In the genomic region with DNA sequence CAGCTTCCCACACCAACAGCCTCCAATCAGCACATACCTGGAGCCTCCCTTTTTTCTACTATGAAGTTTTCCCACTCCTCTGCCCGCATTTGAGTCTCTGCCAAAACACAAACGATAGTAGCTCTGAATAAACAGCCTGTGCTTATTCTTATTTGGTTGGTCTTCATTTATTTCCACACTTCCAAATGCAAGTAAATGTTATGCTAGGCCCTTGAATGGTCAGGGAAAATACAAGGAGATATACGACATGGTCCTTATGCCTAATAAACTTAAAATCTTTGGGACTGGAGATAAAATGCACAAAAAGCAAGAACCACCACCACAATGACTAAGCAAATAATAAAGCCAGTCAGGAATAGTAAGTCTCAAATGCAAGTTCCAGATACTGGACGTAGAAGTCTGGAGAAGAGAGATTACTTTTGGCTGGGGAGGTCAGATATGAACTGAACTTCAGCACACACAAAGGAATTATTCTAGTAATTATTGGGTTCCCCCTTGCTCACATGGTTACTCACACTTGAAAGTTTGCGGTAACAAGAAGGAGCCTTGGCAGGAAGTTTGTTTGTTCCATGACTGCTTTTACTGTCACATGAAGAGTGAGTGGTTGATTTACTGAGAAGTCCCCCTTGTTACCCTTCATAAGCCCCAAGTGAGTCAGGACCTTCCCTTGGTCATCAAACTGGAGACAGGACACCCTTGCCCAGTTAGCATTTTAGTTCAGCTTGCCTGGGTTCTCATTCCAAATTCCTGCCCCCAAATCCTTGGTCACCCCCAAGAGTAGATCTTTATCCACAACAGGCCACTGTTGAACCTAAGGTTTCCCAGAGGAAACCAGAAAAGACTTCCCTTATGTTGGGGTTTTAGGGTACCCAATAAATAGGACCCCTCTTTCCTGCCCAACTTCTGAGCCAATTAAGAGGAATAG, we compare ENCODE assay signal across 1 cellular context.
TF ChIP-seq lines count a peak whose summit lies in the region.

No MANE protein-coding gene starts in this region.

TF ChIP-seq in K562, 482 proteins besides CTCF, POLR2A, EP300 and RAD21 (continued from another document and continues in another):
- TF ChIP-seq, protein P1, sequence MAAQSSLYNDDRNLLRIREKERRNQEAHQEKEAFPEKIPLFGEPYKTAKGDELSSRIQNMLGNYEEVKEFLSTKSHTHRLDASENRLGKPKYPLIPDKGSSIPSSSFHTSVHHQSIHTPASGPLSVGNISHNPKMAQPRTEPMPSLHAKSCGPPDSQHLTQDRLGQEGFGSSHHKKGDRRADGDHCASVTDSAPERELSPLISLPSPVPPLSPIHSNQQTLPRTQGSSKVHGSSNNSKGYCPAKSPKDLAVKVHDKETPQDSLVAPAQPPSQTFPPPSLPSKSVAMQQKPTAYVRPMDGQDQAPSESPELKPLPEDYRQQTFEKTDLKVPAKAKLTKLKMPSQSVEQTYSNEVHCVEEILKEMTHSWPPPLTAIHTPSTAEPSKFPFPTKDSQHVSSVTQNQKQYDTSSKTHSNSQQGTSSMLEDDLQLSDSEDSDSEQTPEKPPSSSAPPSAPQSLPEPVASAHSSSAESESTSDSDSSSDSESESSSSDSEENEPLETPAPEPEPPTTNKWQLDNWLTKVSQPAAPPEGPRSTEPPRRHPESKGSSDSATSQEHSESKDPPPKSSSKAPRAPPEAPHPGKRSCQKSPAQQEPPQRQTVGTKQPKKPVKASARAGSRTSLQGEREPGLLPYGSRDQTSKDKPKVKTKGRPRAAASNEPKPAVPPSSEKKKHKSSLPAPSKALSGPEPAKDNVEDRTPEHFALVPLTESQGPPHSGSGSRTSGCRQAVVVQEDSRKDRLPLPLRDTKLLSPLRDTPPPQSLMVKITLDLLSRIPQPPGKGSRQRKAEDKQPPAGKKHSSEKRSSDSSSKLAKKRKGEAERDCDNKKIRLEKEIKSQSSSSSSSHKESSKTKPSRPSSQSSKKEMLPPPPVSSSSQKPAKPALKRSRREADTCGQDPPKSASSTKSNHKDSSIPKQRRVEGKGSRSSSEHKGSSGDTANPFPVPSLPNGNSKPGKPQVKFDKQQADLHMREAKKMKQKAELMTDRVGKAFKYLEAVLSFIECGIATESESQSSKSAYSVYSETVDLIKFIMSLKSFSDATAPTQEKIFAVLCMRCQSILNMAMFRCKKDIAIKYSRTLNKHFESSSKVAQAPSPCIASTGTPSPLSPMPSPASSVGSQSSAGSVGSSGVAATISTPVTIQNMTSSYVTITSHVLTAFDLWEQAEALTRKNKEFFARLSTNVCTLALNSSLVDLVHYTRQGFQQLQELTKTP (IDR thresholded peaks at IDR 0.05; ENCODE audit: low read depth in 1 of 2, partially characterized antibody in 2 of 2), result peak; percentile 62 to 97
- TF ChIP-seq TEAD2 (tag; IDR thresholded peaks at IDR 0.05) (0 out of 2 replicates have a peak, but pooled peaks have one; percentile 5), JUN (IDR thresholded peaks at IDR 0.05; ENCODE audit: borderline replicate concordance, low read depth, low read length) (peak; percentile 86), JUN (CRISPR knock-in tag; IDR thresholded peaks at IDR 0.05; ENCODE audit: borderline replicate concordance) (no peak), NR1H2 (CRISPR knock-in tag; IDR thresholded peaks at IDR 0.05) (0 out of 2 replicates have a peak, but pooled peaks have one; percentile 57), EGR1 (conservative IDR thresholded peaks at IDR 0.05) (peak; percentile 56), SMARCA5 (IDR thresholded peaks at IDR 0.05) (peak; percentile 67), CBX3 (IDR thresholded peaks at IDR 0.05; ENCODE audit: borderline replicate concordance in 1 of 2, low read length in 2 of 2) (peak in 1 of 2 experiments; percentile 84; a peak in 2 of 3 replicates), SMARCB1 (IDR thresholded peaks at IDR 0.05; ENCODE audit: insufficient read length, low read depth) (peak; percentile 53), GATAD2B (IDR thresholded peaks at IDR 0.05; ENCODE audit: borderline replicate concordance) (peak; percentile 95), SMAD3 (CRISPR knock-in tag; conservative IDR thresholded peaks at IDR 0.05) (peak; percentile 86), ZNF24 (IDR thresholded peaks at IDR 0.05) (peak; percentile 49), KLF6 (CRISPR knock-in tag; IDR thresholded peaks at IDR 0.05; ENCODE audit: borderline replicate concordance) (no peak; the same call in 1 of the 2 replicates), YBX1 (IDR thresholded peaks at IDR 0.05) (no peak), ZNF23 (CRISPR knock-in tag; IDR thresholded peaks at IDR 0.05) (no peak; the same call in 1 of the 2 replicates), ARID1B (IDR thresholded peaks at IDR 0.05) (peak; percentile 100), BHLHE40 (IDR thresholded peaks at IDR 0.05; ENCODE audit: low read length) (peak; percentile 77), ZFP30 (CRISPR knock-in tag; IDR thresholded peaks at IDR 0.05; ENCODE audit: borderline replicate concordance) (no peak), ZNF140 (CRISPR knock-in tag; IDR thresholded peaks at IDR 0.05) (no peak), FOXK2 (conservative IDR thresholded peaks at IDR 0.05 in 1 of 2, IDR thresholded peaks at IDR 0.05 in 1 of 2; ENCODE audit: low read depth in 2 of 2) (peak; percentile 69 to 77; a peak in 3 of 4 replicates), NELFE (IDR thresholded peaks at IDR 0.05; ENCODE audit: insufficient read depth, insufficient read length) (no peak), NR4A1 (CRISPR knock-in tag; IDR thresholded peaks at IDR 0.05) (no peak), NR4A1 (tag; IDR thresholded peaks at IDR 0.05) (peak; percentile 69; the same call in 1 of the 2 replicates), SMC3 (conservative IDR thresholded peaks at IDR 0.05; ENCODE audit: insufficient read depth, low read depth, low read length) (no peak), SMARCE1 (IDR thresholded peaks at IDR 0.05) (peak; percentile 99), SIRT6 (IDR thresholded peaks at IDR 0.05; ENCODE audit: low read depth, low read length) (no peak), CBX5 (IDR thresholded peaks at IDR 0.05; ENCODE audit: borderline replicate concordance, low read depth) (peak; percentile 69; the same call in 1 of the 2 replicates), NCOA4 (IDR thresholded peaks at IDR 0.05; ENCODE audit: partially characterized antibody) (peak; percentile 75), PHF21A (IDR thresholded peaks at IDR 0.05; ENCODE audit: borderline replicate concordance, low read depth) (no peak), SMAD1 (IDR thresholded peaks at IDR 0.05; ENCODE audit: low read depth, low read length, partially characterized antibody) (peak; percentile 89), NUFIP1 (IDR thresholded peaks at IDR 0.05; ENCODE audit: partially characterized antibody) (no peak), ZNF583 (CRISPR knock-in tag; IDR thresholded peaks at IDR 0.05) (0 out of 2 replicates have a peak, but pooled peaks have one; percentile 74), ZNF3 (CRISPR knock-in tag; IDR thresholded peaks at IDR 0.05) (no peak), TGIF2 (CRISPR knock-in tag; IDR thresholded peaks at IDR 0.05) (no peak), ZNF644 (tag; IDR thresholded peaks at IDR 0.05; ENCODE audit: low read depth) (peak; percentile 96), ZNF696 (CRISPR knock-in tag; conservative IDR thresholded peaks at IDR 0.05) (no peak), ZNF311 (CRISPR knock-in tag; IDR thresholded peaks at IDR 0.05) (peak; percentile 72), CCNT2 (IDR thresholded peaks at IDR 0.05; ENCODE audit: borderline replicate concordance, extremely low read depth, insufficient read length, low read depth, low read length) (peak; percentile 99), KAT8 (IDR thresholded peaks at IDR 0.05; ENCODE audit: low read depth) (no peak), SMAD4 (CRISPR knock-in tag; conservative IDR thresholded peaks at IDR 0.05) (peak; percentile 97), ETV5 (CRISPR knock-in tag; IDR thresholded peaks at IDR 0.05; ENCODE audit: low read depth) (peak; percentile 73), SRSF7 (optimal IDR thresholded peaks at IDR 0.05; ENCODE audit: low read depth, low read length) (no peak), ZNF324 (CRISPR knock-in tag; IDR thresholded peaks at IDR 0.05) (0 out of 2 replicates have a peak, but pooled peaks have one; percentile 8), FOXA1 (IDR thresholded peaks at IDR 0.05; ENCODE audit: borderline replicate concordance) (no peak), C11orf30 (IDR thresholded peaks at IDR 0.05; ENCODE audit: low read depth) (peak; percentile 99)
- TF ChIP-seq, protein P2, sequence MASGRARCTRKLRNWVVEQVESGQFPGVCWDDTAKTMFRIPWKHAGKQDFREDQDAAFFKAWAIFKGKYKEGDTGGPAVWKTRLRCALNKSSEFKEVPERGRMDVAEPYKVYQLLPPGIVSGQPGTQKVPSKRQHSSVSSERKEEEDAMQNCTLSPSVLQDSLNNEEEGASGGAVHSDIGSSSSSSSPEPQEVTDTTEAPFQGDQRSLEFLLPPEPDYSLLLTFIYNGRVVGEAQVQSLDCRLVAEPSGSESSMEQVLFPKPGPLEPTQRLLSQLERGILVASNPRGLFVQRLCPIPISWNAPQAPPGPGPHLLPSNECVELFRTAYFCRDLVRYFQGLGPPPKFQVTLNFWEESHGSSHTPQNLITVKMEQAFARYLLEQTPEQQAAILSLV (tag; IDR thresholded peaks at IDR 0.05), result no peak
- TF ChIP-seq, protein P3, sequence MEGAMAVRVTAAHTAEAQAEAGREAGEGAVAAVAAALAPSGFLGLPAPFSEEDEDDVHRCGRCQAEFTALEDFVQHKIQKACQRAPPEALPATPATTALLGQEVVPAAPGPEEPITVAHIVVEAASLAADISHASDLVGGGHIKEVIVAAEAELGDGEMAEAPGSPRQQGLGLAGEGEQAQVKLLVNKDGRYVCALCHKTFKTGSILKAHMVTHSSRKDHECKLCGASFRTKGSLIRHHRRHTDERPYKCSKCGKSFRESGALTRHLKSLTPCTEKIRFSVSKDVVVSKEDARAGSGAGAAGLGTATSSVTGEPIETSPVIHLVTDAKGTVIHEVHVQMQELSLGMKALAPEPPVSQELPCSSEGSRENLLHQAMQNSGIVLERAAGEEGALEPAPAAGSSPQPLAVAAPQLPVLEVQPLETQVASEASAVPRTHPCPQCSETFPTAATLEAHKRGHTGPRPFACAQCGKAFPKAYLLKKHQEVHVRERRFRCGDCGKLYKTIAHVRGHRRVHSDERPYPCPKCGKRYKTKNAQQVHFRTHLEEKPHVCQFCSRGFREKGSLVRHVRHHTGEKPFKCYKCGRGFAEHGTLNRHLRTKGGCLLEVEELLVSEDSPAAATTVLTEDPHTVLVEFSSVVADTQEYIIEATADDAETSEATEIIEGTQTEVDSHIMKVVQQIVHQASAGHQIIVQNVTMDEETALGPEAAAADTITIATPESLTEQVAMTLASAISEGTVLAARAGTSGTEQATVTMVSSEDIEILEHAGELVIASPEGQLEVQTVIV (CRISPR knock-in tag; IDR thresholded peaks at IDR 0.05; ENCODE audit: borderline replicate concordance), result peak; percentile 36; the same call in 1 of the 2 replicates
- TF ChIP-seq, protein P4, sequence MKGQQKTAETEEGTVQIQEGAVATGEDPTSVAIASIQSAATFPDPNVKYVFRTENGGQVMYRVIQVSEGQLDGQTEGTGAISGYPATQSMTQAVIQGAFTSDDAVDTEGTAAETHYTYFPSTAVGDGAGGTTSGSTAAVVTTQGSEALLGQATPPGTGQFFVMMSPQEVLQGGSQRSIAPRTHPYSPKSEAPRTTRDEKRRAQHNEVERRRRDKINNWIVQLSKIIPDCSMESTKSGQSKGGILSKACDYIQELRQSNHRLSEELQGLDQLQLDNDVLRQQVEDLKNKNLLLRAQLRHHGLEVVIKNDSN (CRISPR knock-in tag; IDR thresholded peaks at IDR 0.05), result peak; percentile 56; the same call in 1 of the 2 replicates
- TF ChIP-seq, protein P5, sequence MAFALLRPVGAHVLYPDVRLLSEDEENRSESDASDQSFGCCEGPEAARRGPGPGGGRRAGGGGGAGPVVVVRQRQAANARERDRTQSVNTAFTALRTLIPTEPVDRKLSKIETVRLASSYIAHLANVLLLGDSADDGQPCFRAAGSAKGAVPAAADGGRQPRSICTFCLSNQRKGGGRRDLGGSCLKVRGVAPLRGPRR (CRISPR knock-in tag; IDR thresholded peaks at IDR 0.05), result peak; percentile 54; the same call in 1 of the 2 replicates
- TF ChIP-seq, protein P6, sequence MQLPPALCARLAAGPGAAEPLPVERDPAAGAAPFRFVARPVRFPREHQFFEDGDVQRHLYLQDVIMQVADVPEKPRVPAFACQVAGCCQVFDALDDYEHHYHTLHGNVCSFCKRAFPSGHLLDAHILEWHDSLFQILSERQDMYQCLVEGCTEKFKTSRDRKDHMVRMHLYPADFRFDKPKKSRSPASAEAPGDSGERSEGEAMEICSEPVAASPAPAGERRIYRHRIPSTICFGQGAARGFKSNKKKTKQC (CRISPR knock-in tag; IDR thresholded peaks at IDR 0.05), result no peak
- TF ChIP-seq, protein P7, sequence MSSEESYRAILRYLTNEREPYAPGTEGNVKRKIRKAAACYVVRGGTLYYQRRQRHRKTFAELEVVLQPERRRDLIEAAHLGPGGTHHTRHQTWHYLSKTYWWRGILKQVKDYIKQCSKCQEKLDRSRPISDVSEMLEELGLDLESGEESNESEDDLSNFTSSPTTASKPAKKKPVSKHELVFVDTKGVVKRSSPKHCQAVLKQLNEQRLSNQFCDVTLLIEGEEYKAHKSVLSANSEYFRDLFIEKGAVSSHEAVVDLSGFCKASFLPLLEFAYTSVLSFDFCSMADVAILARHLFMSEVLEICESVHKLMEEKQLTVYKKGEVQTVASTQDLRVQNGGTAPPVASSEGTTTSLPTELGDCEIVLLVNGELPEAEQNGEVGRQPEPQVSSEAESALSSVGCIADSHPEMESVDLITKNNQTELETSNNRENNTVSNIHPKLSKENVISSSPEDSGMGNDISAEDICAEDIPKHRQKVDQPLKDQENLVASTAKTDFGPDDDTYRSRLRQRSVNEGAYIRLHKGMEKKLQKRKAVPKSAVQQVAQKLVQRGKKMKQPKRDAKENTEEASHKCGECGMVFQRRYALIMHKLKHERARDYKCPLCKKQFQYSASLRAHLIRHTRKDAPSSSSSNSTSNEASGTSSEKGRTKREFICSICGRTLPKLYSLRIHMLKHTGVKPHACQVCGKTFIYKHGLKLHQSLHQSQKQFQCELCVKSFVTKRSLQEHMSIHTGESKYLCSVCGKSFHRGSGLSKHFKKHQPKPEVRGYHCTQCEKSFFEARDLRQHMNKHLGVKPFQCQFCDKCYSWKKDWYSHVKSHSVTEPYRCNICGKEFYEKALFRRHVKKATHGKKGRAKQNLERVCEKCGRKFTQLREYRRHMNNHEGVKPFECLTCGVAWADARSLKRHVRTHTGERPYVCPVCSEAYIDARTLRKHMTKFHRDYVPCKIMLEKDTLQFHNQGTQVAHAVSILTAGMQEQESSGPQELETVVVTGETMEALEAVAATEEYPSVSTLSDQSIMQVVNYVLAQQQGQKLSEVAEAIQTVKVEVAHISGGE (CRISPR knock-in tag; IDR thresholded peaks at IDR 0.05), result peak in 1 of 3 experiments; percentile 42; a peak in 1 of 6 replicates
- TF ChIP-seq, protein P8, sequence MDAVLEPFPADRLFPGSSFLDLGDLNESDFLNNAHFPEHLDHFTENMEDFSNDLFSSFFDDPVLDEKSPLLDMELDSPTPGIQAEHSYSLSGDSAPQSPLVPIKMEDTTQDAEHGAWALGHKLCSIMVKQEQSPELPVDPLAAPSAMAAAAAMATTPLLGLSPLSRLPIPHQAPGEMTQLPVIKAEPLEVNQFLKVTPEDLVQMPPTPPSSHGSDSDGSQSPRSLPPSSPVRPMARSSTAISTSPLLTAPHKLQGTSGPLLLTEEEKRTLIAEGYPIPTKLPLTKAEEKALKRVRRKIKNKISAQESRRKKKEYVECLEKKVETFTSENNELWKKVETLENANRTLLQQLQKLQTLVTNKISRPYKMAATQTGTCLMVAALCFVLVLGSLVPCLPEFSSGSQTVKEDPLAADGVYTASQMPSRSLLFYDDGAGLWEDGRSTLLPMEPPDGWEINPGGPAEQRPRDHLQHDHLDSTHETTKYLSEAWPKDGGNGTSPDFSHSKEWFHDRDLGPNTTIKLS (IDR thresholded peaks at IDR 0.05; ENCODE audit: borderline replicate concordance, low read depth), result peak; percentile 65; the same call in 1 of the 2 replicates
